Comparison of ENCODE assay signal across 19 cellular contexts in the genomic region with DNA sequence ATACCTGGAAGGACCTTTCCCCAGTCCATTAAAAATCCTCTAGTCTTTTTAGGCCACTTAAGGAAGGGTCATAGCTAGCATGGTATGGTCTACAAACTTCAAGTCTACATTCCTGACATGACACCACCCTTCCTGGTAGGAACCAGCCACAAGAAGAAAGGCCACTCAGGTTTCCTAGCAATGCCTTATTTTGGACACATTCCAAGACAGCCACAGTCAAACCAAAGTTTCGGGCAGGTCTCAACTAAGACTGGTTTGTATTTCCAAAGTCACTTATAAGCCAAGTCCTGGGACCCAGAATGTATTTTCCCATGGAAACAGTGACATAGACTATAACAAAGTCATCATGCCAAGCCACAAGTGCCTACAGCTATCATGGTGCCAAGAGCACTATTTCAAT. TPM values are rescaled to one million over a fixed set of nuclear protein-coding genes. Genes with fewer than 3 reads are reported as not detected.
DNase-seq lines count a peak whose midpoint lies in the region; ATAC-seq, FAIRE-seq and TF ChIP-seq lines count a peak whose summit lies in the region.
"Had no signal": no experiment of that assay in that cellular context is flagged by ENCODE, and none has a peak within 500 bp of the region (broad histone marks: within the 10 kb centered on the region; RNA-seq: fewer than 3 reads in every experiment).

No MANE protein-coding gene starts in this region.

- peaks cover 4% of the 10 kb centered on the region for H3K9me3 Mint-ChIP-seq in activated T-cell treated with anti-CD3 and anti-CD28 coated beads, Interleukin-2, amount 50 U/mL, for 4 hours

- FAIRE-seq in RCC 7860 (lab: Jason Lieb, UNC), result no peak
- FAIRE-seq: D721Med, H54 had no signal

- no peaks in the 10 kb centered on the region for H3K4me1 Mint-ChIP-seq in activated T-cell treated with anti-CD3 and anti-CD28 coated beads, Interleukin-2, amount 50 U/mL, for 4 hours (ENCODE audit: low read depth)

- DNase-seq in AG10803 (ENCODE audit: low read depth), result peak; percentile 28
- DNase-seq in DMS79 treated with DMSO at 0.1 percent for 48 hours (lab: John Stamatoyannopoulos, UW), result peak; percentile 12
- peak; percentile 17 for DNase-seq in RCC 7860 (ENCODE audit: low spot score)
- peak; percentile 76 for DNase-seq in epithelial cell of esophagus (ENCODE audit: low read depth)
- no peak for DNase-seq in pons (ENCODE audit: low spot score)
- DNase-seq in omental fat pad (ENCODE audit: low spot score), result no peak
- no peak for DNase-seq in activated T-cell treated with anti-CD3 and anti-CD28 coated beads, Interleukin-2, amount 50 U/mL, for 4 hours
- DNase-seq: ACHN; C1 segment of cervical spinal cord; CD4-positive, alpha-beta T cell; DMS153; GM23248 had no signal

- no peak overlapping the region for H3K4me3 ChIP-seq in AG10803 (ENCODE audit: low read length)
- H3K4me3 ChIP-seq in epithelial cell of esophagus (ENCODE audit: low read length), result no peak overlapping the region
- H3K4me3 ChIP-seq: GM23248 had no signal

- no peak for ATAC-seq in omental fat pad (ENCODE audit: low FRiP score)
- ATAC-seq in activated T-cell treated with anti-CD3 and anti-CD28 coated beads, Interleukin-2, amount 50 U/mL, for 4 hours, result no peak
- ATAC-seq in HG02571 (IDR thresholded peaks at IDR 0.05; ENCODE audit: unreplicated experiment), result no peak
- ATAC-seq: HCT116 had no signal

- TF ChIP-seq CTCF in AG10803 (conservative IDR thresholded peaks at IDR 0.05; ENCODE audit: low read length), result no peak
- TF ChIP-seq CTCF in epithelial cell of esophagus (IDR thresholded peaks at IDR 0.05; ENCODE audit: insufficient read depth, low read depth, low read length, missing control alignments), result no peak
- no peak for TF ChIP-seq CTCF in omental fat pad (IDR thresholded peaks at IDR 0.05)

- H3K36me3 Mint-ChIP-seq in activated T-cell treated with anti-CD3 and anti-CD28 coated beads, Interleukin-2, amount 50 U/mL, for 4 hours (ENCODE audit: insufficient read depth), result no peaks in the 10 kb centered on the region
- H3K36me3 Mint-ChIP-seq: IgD-negative memory B cell had no signal

- H3K27me3 Mint-ChIP-seq in activated T-cell treated with anti-CD3 and anti-CD28 coated beads, Interleukin-2, amount 50 U/mL, for 4 hours (ENCODE audit: low read depth), result no peaks in the 10 kb centered on the region
- H3K27me3 Mint-ChIP-seq: B cell; CD4-positive, alpha-beta T cell had no signal

- H3K4me3 Mint-ChIP-seq in activated T-cell treated with anti-CD3 and anti-CD28 coated beads, Interleukin-2, amount 50 U/mL, for 4 hours, result no peak overlapping the region
- H3K4me3 Mint-ChIP-seq: B cell; CD4-positive, alpha-beta T cell; IgD-negative memory B cell had no signal

RNA-seq across cellular contexts. Expression of gene SLC44A3, which starts 50.6 kb away (rescaled TPM):
- 1 to 10 TPM; 1.3 to 1.9 (median 1.4) TPM for total RNA-seq in omental fat pad
- total RNA-seq in activated T-cell treated with anti-CD3 and anti-CD28 coated beads, Interleukin-2, amount 50 U/mL, for 4 hours, result under 1 TPM in 1 of 3 donors, not detected in 2; 0.30 TPM
- total RNA-seq: A172, B cell had no signal

Comparison
In these comparisons a context has a peak if more than half of its experiments do, and no peak if none do; other contexts are left out.
1. DNase-seq: peak in AG10803 (single experiment), DMS79 treated with DMSO at 0.1 percent for 48 hours (single experiment), RCC 7860 (single experiment) and epithelial cell of esophagus (single experiment); none in pons (single experiment), omental fat pad (single experiment) and activated T-cell treated with anti-CD3 and anti-CD28 coated beads, Interleukin-2, amount 50 U/mL, for 4 hours (single experiment).